8 cellular contexts compared by ENCODE assay signal in genomic region chrX:24466025-24466424, GRCh38. TPM values are rescaled to one million over a fixed set of nuclear protein-coding genes. Genes with fewer than 3 reads are reported as not detected.
DNase-seq lines count a peak whose midpoint lies in the region; ATAC-seq and TF ChIP-seq lines count a peak whose summit lies in the region.

No MANE protein-coding gene starts in this region.

- no peak for TF ChIP-seq CTCF in lower lobe of right lung (IDR thresholded peaks at IDR 0.05)

- H3K4me3 ChIP-seq in lower lobe of right lung, result peak overlapping the region; percentile 68
- peak overlapping the region; percentile 73 for H3K4me3 ChIP-seq in thymus (ENCODE audit: low read length)

- H3K36me3 ChIP-seq in lower lobe of right lung (no peaks in the 10 kb centered on the region), thymus (ENCODE audit: control insufficient read depth, insufficient read depth) (no peaks in the 10 kb centered on the region)

- H3K4me1 ChIP-seq in lower lobe of right lung (peaks cover 6% of the 10 kb centered on the region), thymus (ENCODE audit: control insufficient read depth, insufficient read depth, low read length) (peaks cover 4% of the 10 kb centered on the region)

- peaks cover 3% of the 10 kb centered on the region for H3K36me3 Mint-ChIP-seq in activated CD8-positive, alpha-beta memory T cell treated with anti-CD3 and anti-CD28 coated beads, Interleukin-2, amount 10 ng/mL, durations not matched to agents 7 days and 5 days
- H3K36me3 Mint-ChIP-seq in activated T-helper 2 cell treated with anti-CD3 and anti-CD28 coated beads, Interferon-gamma antibody, Interleukin-2, Interleukin-4, amounts not matched to agents 10 μg/mL and 5 μg/mL and 100 μg/mL, durations not matched to agents 14 hours and 24 hours and 36 hours (ENCODE audit: low read depth), result peaks cover 8% of the 10 kb centered on the region

- H3K27me3 Mint-ChIP-seq in activated CD8-positive, alpha-beta memory T cell treated with anti-CD3 and anti-CD28 coated beads, Interleukin-2, amount 10 ng/mL, durations not matched to agents 7 days and 5 days, result no peaks in the 10 kb centered on the region
- no peaks in the 10 kb centered on the region for H3K27me3 Mint-ChIP-seq in activated T-helper 2 cell treated with anti-CD3 and anti-CD28 coated beads, Interferon-gamma antibody, Interleukin-2, Interleukin-4, amounts not matched to agents 10 μg/mL and 5 μg/mL and 100 μg/mL, durations not matched to agents 14 hours and 24 hours and 36 hours (ENCODE audit: low read depth)

- H3K9me3 ChIP-seq in lower lobe of right lung (no peaks in the 10 kb centered on the region), thymus (ENCODE audit: control insufficient read depth) (no peaks in the 10 kb centered on the region)

- H3K4me1 Mint-ChIP-seq in activated CD8-positive, alpha-beta memory T cell treated with anti-CD3 and anti-CD28 coated beads, Interleukin-2, amount 10 ng/mL, durations not matched to agents 7 days and 5 days, result peaks cover 38% of the 10 kb centered on the region
- H3K4me1 Mint-ChIP-seq in activated T-helper 2 cell treated with anti-CD3 and anti-CD28 coated beads, Interferon-gamma antibody, Interleukin-2, Interleukin-4, amounts not matched to agents 10 μg/mL and 5 μg/mL and 100 μg/mL, durations not matched to agents 14 hours and 24 hours and 36 hours (ENCODE audit: low read depth), result peaks cover 32% of the 10 kb centered on the region

- H3K4me3 Mint-ChIP-seq in activated CD8-positive, alpha-beta memory T cell treated with anti-CD3 and anti-CD28 coated beads, Interleukin-2, amount 10 ng/mL, durations not matched to agents 7 days and 5 days, result peak overlapping the region; percentile 77
- peak overlapping the region; percentile 71 for H3K4me3 Mint-ChIP-seq in activated T-helper 2 cell treated with anti-CD3 and anti-CD28 coated beads, Interferon-gamma antibody, Interleukin-2, Interleukin-4, amounts not matched to agents 10 μg/mL and 5 μg/mL and 100 μg/mL, durations not matched to agents 14 hours and 24 hours and 36 hours (ENCODE audit: low read depth)

- H3K27me3 ChIP-seq in lower lobe of right lung (ENCODE audit: low read depth) (no peaks in the 10 kb centered on the region), thymus (ENCODE audit: control insufficient read depth, insufficient read depth) (no peaks in the 10 kb centered on the region)

- H3K27ac Mint-ChIP-seq in activated CD8-positive, alpha-beta memory T cell treated with anti-CD3 and anti-CD28 coated beads, Interleukin-2, amount 10 ng/mL, durations not matched to agents 7 days and 5 days, result peak overlapping the region; percentile 67
- H3K27ac Mint-ChIP-seq in activated T-helper 2 cell treated with anti-CD3 and anti-CD28 coated beads, Interferon-gamma antibody, Interleukin-2, Interleukin-4, amounts not matched to agents 10 μg/mL and 5 μg/mL and 100 μg/mL, durations not matched to agents 14 hours and 24 hours and 36 hours, result peak overlapping the region; percentile 33

- H3K9me3 Mint-ChIP-seq in activated CD8-positive, alpha-beta memory T cell treated with anti-CD3 and anti-CD28 coated beads, Interleukin-2, amount 10 ng/mL, durations not matched to agents 7 days and 5 days (ENCODE audit: low read depth), result no peaks in the 10 kb centered on the region
- H3K9me3 Mint-ChIP-seq in activated T-helper 2 cell treated with anti-CD3 and anti-CD28 coated beads, Interferon-gamma antibody, Interleukin-2, Interleukin-4, amounts not matched to agents 10 μg/mL and 5 μg/mL and 100 μg/mL, durations not matched to agents 14 hours and 24 hours and 36 hours, result no peaks in the 10 kb centered on the region

- intact Hi-C loops in activated T-helper 2 cell treated with anti-CD3 and anti-CD28 coated beads, Interferon-gamma antibody, Interleukin-2, Interleukin-4, amounts not matched to agents 10 μg/mL and 5 μg/mL and 100 μg/mL, durations not matched to agents 14 hours and 24 hours and 36 hours (cut with micrococcal nuclease), result loop anchor here (2.0 to 5.0 kb wide), 2 partner anchors 33 to 226 kb away; partner anchors contain the start of gene POLA1
- intact Hi-C loops in lower lobe of right lung (cut with DNase I), result no loop called here

- DNase-seq in activated CD8-positive, alpha-beta memory T cell treated with anti-CD3 and anti-CD28 coated beads, Interleukin-2, amount 10 ng/mL, durations not matched to agents 7 days and 5 days, result no peak
- DNase-seq in activated CD8-positive, alpha-beta memory T cell treated with anti-CD3 and anti-CD28 coated beads for 24 hours, result no peak
- DNase-seq in activated T-helper 2 cell treated with anti-CD3 and anti-CD28 coated beads, Interferon-gamma antibody, Interleukin-2, Interleukin-4, amounts not matched to agents 10 μg/mL and 5 μg/mL and 100 μg/mL, durations not matched to agents 14 hours and 24 hours and 36 hours (ENCODE audit: low spot score), result no peak
- no peak for DNase-seq in lower lobe of right lung
- no peak for DNase-seq in stimulated activated CD4-positive, alpha-beta T cell treated with anti-CD3 and anti-CD28 coated beads, Interleukin-2, amount 100 ng/mL, for 24 hours

- CTCF ChIA-PET in activated CD8-positive, alpha-beta memory T cell treated with anti-CD3 and anti-CD28 coated beads, Interleukin-2, amount 10 ng/mL, durations not matched to agents 7 days and 5 days (lab: Charles Lee), result interaction anchor here (1.0 to 1.7 kb wide), 4 partner anchors 10 to 108 kb away, joined by 3 to 5 read pairs (median 4); no protein-coding TSS in a partner anchor

- H3K27ac ChIP-seq in lower lobe of right lung (peak overlapping the region; percentile 82), thymus (ENCODE audit: low read depth) (peak overlapping the region; percentile 52)

- ATAC-seq in activated CD8-positive, alpha-beta memory T cell treated with anti-CD3 and anti-CD28 coated beads, Interleukin-2, amount 10 ng/mL, durations not matched to agents 7 days and 5 days, result no peak
- ATAC-seq in lower lobe of right lung, result no peak
- ATAC-seq in HG02840 (IDR thresholded peaks at IDR 0.05; ENCODE audit: low FRiP score, unreplicated experiment), result no peak
- no peak for ATAC-seq in GM18867 (IDR thresholded peaks at IDR 0.05; ENCODE audit: unreplicated experiment)

- 71% methylated on average over 11 of the region's 11 CpGs for WGBS in thymus

RNA-seq across cellular contexts. Expression of gene PDK3, which starts 0.9 kb away (rescaled TPM):
- total RNA-seq in activated CD8-positive, alpha-beta memory T cell treated with anti-CD3 and anti-CD28 coated beads, Interleukin-2, amount 10 ng/mL, durations not matched to agents 7 days and 5 days, result 10 to 100 TPM; 21.2 to 22.6 TPM
- total RNA-seq in activated T-helper 2 cell treated with anti-CD3 and anti-CD28 coated beads, Interferon-gamma antibody, Interleukin-2, Interleukin-4, amounts not matched to agents 10 μg/mL and 5 μg/mL and 100 μg/mL, durations not matched to agents 14 hours and 24 hours and 36 hours, result 24.6 and 26.4 TPM in 2 replicates
- total RNA-seq in lower lobe of right lung, result 22.3 TPM
- polyA plus RNA-seq in thymus, result 7.6 TPM
